In the genomic region with DNA sequence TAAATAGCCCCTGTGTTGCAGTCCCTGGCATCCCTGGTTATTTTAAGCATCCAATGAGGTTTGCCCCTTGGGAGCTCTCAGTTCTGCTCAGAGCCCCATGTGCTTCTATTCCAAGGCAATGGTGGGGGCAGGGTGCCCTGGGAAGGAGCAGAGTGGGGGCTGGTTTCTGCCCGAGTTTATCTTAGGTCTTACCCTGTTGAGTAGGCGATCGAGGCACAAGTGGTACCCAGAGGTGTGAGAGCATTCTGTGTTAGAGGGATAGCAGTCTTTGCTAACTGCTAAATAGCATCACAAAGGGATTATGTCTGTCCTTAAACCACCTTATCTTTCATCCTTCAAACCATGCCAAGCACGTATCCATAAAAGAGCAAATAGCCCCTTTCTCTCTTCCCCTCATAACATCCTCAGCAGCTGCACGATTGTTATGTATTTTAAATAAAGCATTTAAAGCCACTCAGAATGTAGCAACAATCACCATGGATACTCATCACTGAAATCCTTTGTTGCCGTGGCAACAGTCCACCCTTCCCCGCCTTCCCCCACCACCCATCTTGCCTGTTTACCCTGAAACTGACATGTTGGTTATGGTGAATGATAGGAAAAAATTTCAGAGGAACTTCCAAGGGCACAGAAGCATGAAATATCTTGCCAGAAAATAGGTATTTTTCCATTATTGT, we compare ENCODE assay signal across 2 cellular contexts.
TF ChIP-seq lines count a peak whose summit lies in the region.

No MANE protein-coding gene starts in this region.

TF ChIP-seq in GM23338, 12 proteins besides CTCF, POLR2A, EP300 and RAD21:
- TF ChIP-seq, protein P1, sequence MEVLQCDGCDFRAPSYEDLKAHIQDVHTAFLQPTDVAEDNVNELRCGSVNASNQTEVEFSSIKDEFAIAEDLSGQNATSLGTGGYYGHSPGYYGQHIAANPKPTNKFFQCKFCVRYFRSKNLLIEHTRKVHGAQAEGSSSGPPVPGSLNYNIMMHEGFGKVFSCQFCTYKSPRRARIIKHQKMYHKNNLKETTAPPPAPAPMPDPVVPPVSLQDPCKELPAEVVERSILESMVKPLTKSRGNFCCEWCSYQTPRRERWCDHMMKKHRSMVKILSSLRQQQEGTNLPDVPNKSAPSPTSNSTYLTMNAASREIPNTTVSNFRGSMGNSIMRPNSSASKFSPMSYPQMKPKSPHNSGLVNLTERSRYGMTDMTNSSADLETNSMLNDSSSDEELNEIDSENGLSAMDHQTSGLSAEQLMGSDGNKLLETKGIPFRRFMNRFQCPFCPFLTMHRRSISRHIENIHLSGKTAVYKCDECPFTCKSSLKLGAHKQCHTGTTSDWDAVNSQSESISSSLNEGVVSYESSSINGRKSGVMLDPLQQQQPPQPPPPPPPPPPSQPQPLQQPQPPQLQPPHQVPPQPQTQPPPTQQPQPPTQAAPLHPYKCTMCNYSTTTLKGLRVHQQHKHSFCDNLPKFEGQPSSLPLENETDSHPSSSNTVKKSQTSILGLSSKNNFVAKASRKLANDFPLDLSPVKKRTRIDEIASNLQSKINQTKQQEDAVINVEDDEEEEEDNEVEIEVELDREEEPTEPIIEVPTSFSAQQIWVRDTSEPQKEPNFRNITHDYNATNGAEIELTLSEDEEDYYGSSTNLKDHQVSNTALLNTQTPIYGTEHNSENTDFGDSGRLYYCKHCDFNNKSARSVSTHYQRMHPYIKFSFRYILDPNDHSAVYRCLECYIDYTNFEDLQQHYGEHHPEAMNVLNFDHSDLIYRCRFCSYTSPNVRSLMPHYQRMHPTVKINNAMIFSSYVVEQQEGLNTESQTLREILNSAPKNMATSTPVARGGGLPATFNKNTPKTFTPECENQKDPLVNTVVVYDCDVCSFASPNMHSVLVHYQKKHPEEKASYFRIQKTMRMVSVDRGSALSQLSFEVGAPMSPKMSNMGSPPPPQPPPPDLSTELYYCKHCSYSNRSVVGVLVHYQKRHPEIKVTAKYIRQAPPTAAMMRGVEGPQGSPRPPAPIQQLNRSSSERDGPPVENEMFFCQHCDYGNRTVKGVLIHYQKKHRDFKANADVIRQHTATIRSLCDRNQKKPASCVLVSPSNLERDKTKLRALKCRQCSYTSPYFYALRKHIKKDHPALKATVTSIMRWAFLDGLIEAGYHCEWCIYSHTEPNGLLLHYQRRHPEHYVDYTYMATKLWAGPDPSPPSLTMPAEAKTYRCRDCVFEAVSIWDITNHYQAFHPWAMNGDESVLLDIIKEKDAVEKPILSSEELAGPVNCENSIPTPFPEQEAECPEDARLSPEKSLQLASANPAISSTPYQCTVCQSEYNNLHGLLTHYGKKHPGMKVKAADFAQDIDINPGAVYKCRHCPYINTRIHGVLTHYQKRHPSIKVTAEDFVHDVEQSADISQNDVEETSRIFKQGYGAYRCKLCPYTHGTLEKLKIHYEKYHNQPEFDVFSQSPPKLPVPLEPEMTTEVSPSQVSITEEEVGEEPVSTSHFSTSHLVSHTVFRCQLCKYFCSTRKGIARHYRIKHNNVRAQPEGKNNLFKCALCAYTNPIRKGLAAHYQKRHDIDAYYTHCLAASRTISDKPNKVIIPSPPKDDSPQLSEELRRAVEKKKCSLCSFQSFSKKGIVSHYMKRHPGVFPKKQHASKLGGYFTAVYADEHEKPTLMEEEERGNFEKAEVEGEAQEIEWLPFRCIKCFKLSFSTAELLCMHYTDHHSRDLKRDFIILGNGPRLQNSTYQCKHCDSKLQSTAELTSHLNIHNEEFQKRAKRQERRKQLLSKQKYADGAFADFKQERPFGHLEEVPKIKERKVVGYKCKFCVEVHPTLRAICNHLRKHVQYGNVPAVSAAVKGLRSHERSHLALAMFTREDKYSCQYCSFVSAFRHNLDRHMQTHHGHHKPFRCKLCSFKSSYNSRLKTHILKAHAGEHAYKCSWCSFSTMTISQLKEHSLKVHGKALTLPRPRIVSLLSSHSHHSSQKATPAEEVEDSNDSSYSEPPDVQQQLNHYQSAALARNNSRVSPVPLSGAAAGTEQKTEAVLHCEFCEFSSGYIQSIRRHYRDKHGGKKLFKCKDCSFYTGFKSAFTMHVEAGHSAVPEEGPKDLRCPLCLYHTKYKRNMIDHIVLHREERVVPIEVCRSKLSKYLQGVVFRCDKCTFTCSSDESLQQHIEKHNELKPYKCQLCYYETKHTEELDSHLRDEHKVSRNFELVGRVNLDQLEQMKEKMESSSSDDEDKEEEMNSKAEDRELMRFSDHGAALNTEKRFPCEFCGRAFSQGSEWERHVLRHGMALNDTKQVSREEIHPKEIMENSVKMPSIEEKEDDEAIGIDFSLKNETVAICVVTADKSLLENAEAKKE (CRISPR knock-in tag; IDR thresholded peaks at IDR 0.05): no peak
- TF ChIP-seq EZH2 (IDR thresholded peaks at IDR 0.05; ENCODE audit: low read depth, unreplicated experiment) (no peak), JUNB (IDR thresholded peaks at IDR 0.05; ENCODE audit: unreplicated experiment) (no peak), EZH2phosphoT487 (IDR thresholded peaks at IDR 0.05; ENCODE audit: unreplicated experiment) (no peak), CREB1 (CRISPR knock-in tag; IDR thresholded peaks at IDR 0.05; ENCODE audit: low read depth) (no peak), ZNF331 (CRISPR knock-in tag; IDR thresholded peaks at IDR 0.05; ENCODE audit: low read depth) (no peak), STAT1 (IDR thresholded peaks at IDR 0.05; ENCODE audit: unreplicated experiment) (no peak), POLR2AphosphoS5 (IDR thresholded peaks at IDR 0.05; ENCODE audit: low read depth) (no peak), NANOG (IDR thresholded peaks at IDR 0.05; ENCODE audit: borderline replicate concordance) (no peak)
- TF ChIP-seq, protein P2, sequence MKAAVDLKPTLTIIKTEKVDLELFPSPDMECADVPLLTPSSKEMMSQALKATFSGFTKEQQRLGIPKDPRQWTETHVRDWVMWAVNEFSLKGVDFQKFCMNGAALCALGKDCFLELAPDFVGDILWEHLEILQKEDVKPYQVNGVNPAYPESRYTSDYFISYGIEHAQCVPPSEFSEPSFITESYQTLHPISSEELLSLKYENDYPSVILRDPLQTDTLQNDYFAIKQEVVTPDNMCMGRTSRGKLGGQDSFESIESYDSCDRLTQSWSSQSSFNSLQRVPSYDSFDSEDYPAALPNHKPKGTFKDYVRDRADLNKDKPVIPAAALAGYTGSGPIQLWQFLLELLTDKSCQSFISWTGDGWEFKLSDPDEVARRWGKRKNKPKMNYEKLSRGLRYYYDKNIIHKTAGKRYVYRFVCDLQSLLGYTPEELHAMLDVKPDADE (IDR thresholded peaks at IDR 0.05): no peak

TF ChIP-seq in K562, 482 proteins besides CTCF, POLR2A, EP300 and RAD21:
- TF ChIP-seq RFX1 (IDR thresholded peaks at IDR 0.05) (peak; percentile 80), ZNF785 (CRISPR knock-in tag; IDR thresholded peaks at IDR 0.05) (no peak), TBL1XR1 (IDR thresholded peaks at IDR 0.05; ENCODE audit: low read length in 2 of 2) (no peak)
